18 cellular contexts compared by ENCODE assay signal in genomic region chr16:68425498-68426354, GRCh38. TPM values are rescaled to one million over a fixed set of nuclear protein-coding genes. Genes with fewer than 3 reads are reported as not detected.
DNase-seq lines count a peak whose midpoint lies in the region; ATAC-seq and TF ChIP-seq lines count a peak whose summit lies in the region.
"Had no signal": no experiment of that assay in that cellular context is flagged by ENCODE, and none has a peak within 500 bp of the region (broad histone marks: within the 10 kb centered on the region; RNA-seq: fewer than 3 reads in every experiment).

No MANE protein-coding gene starts in this region.

- no peaks in the 10 kb centered on the region for H4K20me1 ChIP-seq in DND-41 (ENCODE audit: insufficient read depth, low read length)

- H3K9me3 ChIP-seq in DND-41 (ENCODE audit: insufficient read depth, low read length, severe bottlenecking), result no peaks in the 10 kb centered on the region

- H3K27ac Mint-ChIP-seq in activated naive CD8-positive, alpha-beta T cell treated with anti-CD3 and anti-CD28 coated beads, Interleukin-2, amount 10 ng/mL, durations not matched to agents 7 days and 5 days, result peak overlapping the region; percentile 30
- no peak overlapping the region for H3K27ac Mint-ChIP-seq in activated naive CD8-positive, alpha-beta T cell treated with anti-CD3 and anti-CD28 coated beads, Interleukin-2, amount 50 U/mL, for 24 hours
- no peak overlapping the region for H3K27ac Mint-ChIP-seq in chondrocyte (ENCODE audit: unreplicated experiment)
- H3K27ac Mint-ChIP-seq: CD8-positive, alpha-beta memory T cell had no signal

- H3K4me3 Mint-ChIP-seq in activated naive CD8-positive, alpha-beta T cell treated with anti-CD3 and anti-CD28 coated beads, Interleukin-2, amount 10 ng/mL, durations not matched to agents 7 days and 5 days, result no peak overlapping the region
- H3K4me3 Mint-ChIP-seq in activated naive CD8-positive, alpha-beta T cell treated with anti-CD3 and anti-CD28 coated beads, Interleukin-2, amount 50 U/mL, for 24 hours, result no peak overlapping the region
- no peak overlapping the region for H3K4me3 Mint-ChIP-seq in chondrocyte (ENCODE audit: unreplicated experiment)
- H3K4me3 Mint-ChIP-seq: CD8-positive, alpha-beta memory T cell had no signal

- no peak overlapping the region for H3K9ac ChIP-seq in DND-41 (ENCODE audit: low read depth, low read length)
- H3K9ac ChIP-seq: KMS-11 had no signal

- H3K4me1 ChIP-seq in DND-41 (ENCODE audit: insufficient read depth, low read length), result peaks cover 39% of the 10 kb centered on the region

- H3K27me3 ChIP-seq in DND-41 (ENCODE audit: insufficient read depth, low read length, poor library complexity), result no peaks in the 10 kb centered on the region

- ATAC-seq in activated naive CD8-positive, alpha-beta T cell treated with anti-CD3 and anti-CD28 coated beads, Interleukin-2, amount 10 ng/mL, durations not matched to agents 7 days and 5 days (ENCODE audit: low read depth), result no peak
- ATAC-seq in activated naive CD8-positive, alpha-beta T cell treated with anti-CD3 and anti-CD28 coated beads, Interleukin-2, amount 50 U/mL, for 24 hours, result no peak
- no peak for ATAC-seq in DND-41 (ENCODE audit: insufficient read depth, low read depth)
- no peak for ATAC-seq in GM21529 (IDR thresholded peaks at IDR 0.05; ENCODE audit: unreplicated experiment)

- H3K4me2 ChIP-seq in DND-41 (ENCODE audit: insufficient read depth, low read length), result no peak overlapping the region
- H3K4me2 ChIP-seq: KMS-11 had no signal

- no peak overlapping the region for H2AFZ ChIP-seq in DND-41 (ENCODE audit: low read depth, low read length)

- H3K4me3 ChIP-seq in DND-41 (ENCODE audit: low read depth in 1 of 2, low read length in 2 of 2), result no peak overlapping the region
- H3K4me3 ChIP-seq: SK-N-MC had no signal

- TF ChIP-seq CTCF in DND-41 (IDR thresholded peaks at IDR 0.05; ENCODE audit: borderline replicate concordance, extremely low read depth, low read length, poor library complexity, severe bottlenecking) (no peak), chondrocyte (IDR thresholded peaks at IDR 0.05) (no peak)

- H3K36me3 Mint-ChIP-seq in activated naive CD8-positive, alpha-beta T cell treated with anti-CD3 and anti-CD28 coated beads, Interleukin-2, amount 10 ng/mL, durations not matched to agents 7 days and 5 days, result no peaks in the 10 kb centered on the region
- no peaks in the 10 kb centered on the region for H3K36me3 Mint-ChIP-seq in activated naive CD8-positive, alpha-beta T cell treated with anti-CD3 and anti-CD28 coated beads, Interleukin-2, amount 50 U/mL, for 24 hours (ENCODE audit: low read depth)
- H3K36me3 Mint-ChIP-seq in chondrocyte (ENCODE audit: low read depth), result no peaks in the 10 kb centered on the region
- H3K36me3 Mint-ChIP-seq: CD8-positive, alpha-beta memory T cell had no signal

- H3K36me3 ChIP-seq in DND-41 (ENCODE audit: insufficient read depth, low read length), result no peaks in the 10 kb centered on the region

- H3K27ac ChIP-seq in DND-41 (ENCODE audit: low read length), result peak overlapping the region; percentile 6; the same call in 1 of the 2 replicates
- H3K27ac ChIP-seq: KMS-11, SK-N-MC had no signal

- no peaks in the 10 kb centered on the region for H3K9me3 Mint-ChIP-seq in activated naive CD8-positive, alpha-beta T cell treated with anti-CD3 and anti-CD28 coated beads, Interleukin-2, amount 10 ng/mL, durations not matched to agents 7 days and 5 days
- no peaks in the 10 kb centered on the region for H3K9me3 Mint-ChIP-seq in activated naive CD8-positive, alpha-beta T cell treated with anti-CD3 and anti-CD28 coated beads, Interleukin-2, amount 50 U/mL, for 24 hours
- H3K9me3 Mint-ChIP-seq in chondrocyte (ENCODE audit: low read depth), result no peaks in the 10 kb centered on the region
- H3K9me3 Mint-ChIP-seq: CD8-positive, alpha-beta memory T cell had no signal

- H3K79me2 ChIP-seq in DND-41 (ENCODE audit: insufficient read depth, low read length), result no peaks in the 10 kb centered on the region

- POLR2A ChIA-PET in activated naive CD8-positive, alpha-beta T cell treated with anti-CD3 and anti-CD28 coated beads, Interleukin-2, amount 10 ng/mL, durations not matched to agents 7 days and 5 days (lab: Charles Lee), result interaction anchor here (1.3 kb wide), 1 partner anchor 9 kb away, joined by 3 read pairs; no protein-coding TSS in a partner anchor

- peaks cover 23% of the 10 kb centered on the region for H3K27me3 Mint-ChIP-seq in activated naive CD8-positive, alpha-beta T cell treated with anti-CD3 and anti-CD28 coated beads, Interleukin-2, amount 10 ng/mL, durations not matched to agents 7 days and 5 days
- no peaks in the 10 kb centered on the region for H3K27me3 Mint-ChIP-seq in activated naive CD8-positive, alpha-beta T cell treated with anti-CD3 and anti-CD28 coated beads, Interleukin-2, amount 50 U/mL, for 24 hours
- H3K27me3 Mint-ChIP-seq in chondrocyte (ENCODE audit: low read depth), result peaks cover 13% of the 10 kb centered on the region

- peaks cover 11% of the 10 kb centered on the region for H3K4me1 Mint-ChIP-seq in activated naive CD8-positive, alpha-beta T cell treated with anti-CD3 and anti-CD28 coated beads, Interleukin-2, amount 10 ng/mL, durations not matched to agents 7 days and 5 days
- peaks cover 4% of the 10 kb centered on the region for H3K4me1 Mint-ChIP-seq in activated naive CD8-positive, alpha-beta T cell treated with anti-CD3 and anti-CD28 coated beads, Interleukin-2, amount 50 U/mL, for 24 hours
- no peaks in the 10 kb centered on the region for H3K4me1 Mint-ChIP-seq in chondrocyte (ENCODE audit: low read depth)

- DNase-seq in activated naive CD8-positive, alpha-beta T cell treated with anti-CD3 and anti-CD28 coated beads, Interleukin-2, amount 10 ng/mL, durations not matched to agents 7 days and 5 days, result no peak
- DNase-seq in activated naive CD8-positive, alpha-beta T cell treated with anti-CD3 and anti-CD28 coated beads, Interleukin-2, amount 50 U/mL, for 24 hours, result no peak
- no peak for DNase-seq in DND-41
- peak; percentile 52 for DNase-seq in chondrocyte (ENCODE audit: low spot score)
- no peak for DNase-seq in stimulated activated CD4-positive, alpha-beta T cell treated with anti-CD3 and anti-CD28 coated beads, Interleukin-4, amount 100 ng/mL, for 1 hour
- no peak for DNase-seq in NOMO-1 treated with dmso at 0.1 percent for 144 hours (lab: John Stamatoyannopoulos, UW; ENCODE audit: unreplicated experiment)
- DNase-seq: CD8-positive, alpha-beta memory T cell; NCI-H1105; NCI-H1694; NCI-H446; NCI-H526; RPMI8226; SHP77 treated with DMSO at 0.1 percent for 48 hours had no signal

RNA-seq across cellular contexts. Expression of gene SMPD3, which starts 22.6 kb away (rescaled TPM):
- 10 to 100 TPM; 16.0 to 16.9 TPM for total RNA-seq in activated naive CD8-positive, alpha-beta T cell treated with anti-CD3 and anti-CD28 coated beads, Interleukin-2, amount 10 ng/mL, durations not matched to agents 7 days and 5 days
- 0.07 TPM in 1 of 3 replicates, not detected in the others for total RNA-seq in chondrocyte
- total RNA-seq: H4, PC-3 had no signal

Comparison
In these comparisons a context has a peak if more than half of its experiments do, and no peak if none do; other contexts are left out.
1. RNA of gene SMPD3, which starts 22.6 kb away (total RNA-seq): 16.0 to 16.9 TPM in activated naive CD8-positive, alpha-beta T cell treated with anti-CD3 and anti-CD28 coated beads, Interleukin-2, amount 10 ng/mL, durations not matched to agents 7 days and 5 days; 0.07 TPM in chondrocyte; every median in the first group is over 10 times any median in the second.